Comparison of ENCODE assay signal across 13 cellular contexts in genomic region chr19:4305253-4305612, GRCh38. TPM values are rescaled to one million over a fixed set of nuclear protein-coding genes. Genes with fewer than 3 reads are reported as not detected.
A peak's percentile ranks its signal among the peaks of the same experiment; 100 is the strongest.
DNase-seq lines count a peak whose midpoint lies in the region; ATAC-seq and TF ChIP-seq lines count a peak whose summit lies in the region.
"Had no signal": no experiment of that assay in that cellular context is flagged by ENCODE, and none has a peak within 500 bp of the region (broad histone marks: within the 10 kb centered on the region; RNA-seq: fewer than 3 reads in every experiment).

No MANE protein-coding gene starts in this region.

- H3K4me3 ChIP-seq in endodermal cell (ENCODE audit: low read length) = no peak overlapping the region
- H3K4me3 ChIP-seq in skeletal muscle cell (ENCODE audit: low read depth, low read length) = peak overlapping the region; percentile 46
- H3K4me3 ChIP-seq: gastrocnemius medialis had no signal

- no peak for TF ChIP-seq CTCF in endodermal cell (conservative IDR thresholded peaks at IDR 0.05)

- H3K4me1 ChIP-seq in endodermal cell (ENCODE audit: control insufficient read depth, insufficient read depth, low read length) = no peaks in the 10 kb centered on the region
- H3K4me1 ChIP-seq: gastrocnemius medialis had no signal

- H3K27ac Mint-ChIP-seq in activated CD8-positive, alpha-beta memory T cell treated with anti-CD3 and anti-CD28 coated beads, Interleukin-2, amount 10 ng/mL, durations not matched to agents 7 days and 5 days = no peak overlapping the region
- no peak overlapping the region for H3K27ac Mint-ChIP-seq in endodermal cell

- H3K36me3 ChIP-seq in endodermal cell (ENCODE audit: control insufficient read depth, insufficient read depth, low read length) = no peaks in the 10 kb centered on the region
- H3K36me3 ChIP-seq: gastrocnemius medialis had no signal

- no peaks in the 10 kb centered on the region for H3K9me3 Mint-ChIP-seq in activated CD8-positive, alpha-beta memory T cell treated with anti-CD3 and anti-CD28 coated beads, Interleukin-2, amount 10 ng/mL, durations not matched to agents 7 days and 5 days (ENCODE audit: low read depth)
- H3K9me3 Mint-ChIP-seq in endodermal cell = no peaks in the 10 kb centered on the region

- H3K9me3 ChIP-seq in endodermal cell (ENCODE audit: control insufficient read depth, low read length) = no peaks in the 10 kb centered on the region
- H3K9me3 ChIP-seq: gastrocnemius medialis had no signal

- CTCF ChIA-PET in activated CD8-positive, alpha-beta memory T cell treated with anti-CD3 and anti-CD28 coated beads, Interleukin-2, amount 10 ng/mL, durations not matched to agents 7 days and 5 days (lab: Charles Lee) = interaction anchor here (1.6 to 1.8 kb wide), 2 partner anchors 33 to 38 kb away, joined by 4 to 8 read pairs; partner anchors contain the start of gene STAP2

- no peak for ATAC-seq in activated CD8-positive, alpha-beta memory T cell treated with anti-CD3 and anti-CD28 coated beads, Interleukin-2, amount 10 ng/mL, durations not matched to agents 7 days and 5 days
- ATAC-seq in SK-N-SH treated with all-trans-retinoic acid at 6 μM for 48 hours = no peak
- ATAC-seq in HG03442 (IDR thresholded peaks at IDR 0.05; ENCODE audit: unreplicated experiment) = no peak
- no peak for ATAC-seq in GM18861 (IDR thresholded peaks at IDR 0.05; ENCODE audit: unreplicated experiment)
- ATAC-seq: gastrocnemius medialis, left colon had no signal

- no peak for DNase-seq in activated CD8-positive, alpha-beta memory T cell treated with anti-CD3 and anti-CD28 coated beads, Interleukin-2, amount 10 ng/mL, durations not matched to agents 7 days and 5 days
- no peak for DNase-seq in activated CD8-positive, alpha-beta memory T cell treated with anti-CD3 and anti-CD28 coated beads for 24 hours
- peak; percentile 60 for DNase-seq in endodermal cell
- no peak for DNase-seq in skeletal muscle cell (ENCODE audit: low read depth)
- no peak for DNase-seq in epidermal melanocyte (ENCODE audit: insufficient read length, low spot score)
- DNase-seq: AML-193; effector CD8-positive, alpha-beta T cell; gastrocnemius medialis; left colon; NCI-H2081 treated with DMSO at 0.1 percent for 48 hours had no signal

- peak overlapping the region; percentile 48 for H3K4me3 Mint-ChIP-seq in activated CD8-positive, alpha-beta memory T cell treated with anti-CD3 and anti-CD28 coated beads, Interleukin-2, amount 10 ng/mL, durations not matched to agents 7 days and 5 days
- H3K4me3 Mint-ChIP-seq in endodermal cell = peak overlapping the region; percentile 51

- H3K27me3 Mint-ChIP-seq in activated CD8-positive, alpha-beta memory T cell treated with anti-CD3 and anti-CD28 coated beads, Interleukin-2, amount 10 ng/mL, durations not matched to agents 7 days and 5 days = no peaks in the 10 kb centered on the region
- H3K27me3 Mint-ChIP-seq in endodermal cell (ENCODE audit: insufficient read depth) = no peaks in the 10 kb centered on the region

- H3K36me3 Mint-ChIP-seq in activated CD8-positive, alpha-beta memory T cell treated with anti-CD3 and anti-CD28 coated beads, Interleukin-2, amount 10 ng/mL, durations not matched to agents 7 days and 5 days = no peaks in the 10 kb centered on the region
- peaks cover 19% of the 10 kb centered on the region for H3K36me3 Mint-ChIP-seq in endodermal cell (ENCODE audit: low read depth)

- WGBS in endodermal cell (ENCODE audit: insufficient coverage in 1 of 2, insufficient read length in 1 of 2), 2 experiments = 82 to 98% methylated on average over 6 to 8 of the region's 8 CpGs

- H3K27me3 ChIP-seq in endodermal cell (ENCODE audit: control insufficient read depth, insufficient read depth, low read length, poor library complexity, severe bottlenecking) = no peaks in the 10 kb centered on the region

- H3K9ac ChIP-seq in endodermal cell (ENCODE audit: extremely low read depth, low read length, poor library complexity, severe bottlenecking) = no peak overlapping the region

- peaks cover 34% of the 10 kb centered on the region for H3K4me1 Mint-ChIP-seq in activated CD8-positive, alpha-beta memory T cell treated with anti-CD3 and anti-CD28 coated beads, Interleukin-2, amount 10 ng/mL, durations not matched to agents 7 days and 5 days
- peaks cover 6% of the 10 kb centered on the region for H3K4me1 Mint-ChIP-seq in endodermal cell

- no peak overlapping the region for H3K27ac ChIP-seq in endodermal cell (ENCODE audit: low read depth, low read length)
- H3K27ac ChIP-seq: gastrocnemius medialis had no signal

TF ChIP-seq in SK-N-SH treated with all-trans-retinoic acid at 6 μM for 48 hours, 23 proteins besides CTCF, POLR2A, EP300 and RAD21:
- TF ChIP-seq POU6F1 (CRISPR knock-in tag; IDR thresholded peaks at IDR 0.05; ENCODE audit: borderline replicate concordance, low read depth) = no peak
- 0 out of 2 replicates have a peak, but pooled peaks have one; percentile 25 for TF ChIP-seq ZNF70 (CRISPR knock-in tag; IDR thresholded peaks at IDR 0.05)

RNA-seq across cellular contexts. Expression of gene FSD1, which starts 0.8 kb away (rescaled TPM):
- total RNA-seq in activated CD8-positive, alpha-beta memory T cell treated with anti-CD3 and anti-CD28 coated beads, Interleukin-2, amount 10 ng/mL, durations not matched to agents 7 days and 5 days = 10 to 100 TPM; 24.7 to 30.6 TPM
- 10 to 100 TPM; 33.3 to 37.9 TPM for total RNA-seq in endodermal cell
- polyA plus RNA-seq in endodermal cell (2013, experiment 1 of 2) = 66.1 TPM
- 53.5 TPM for polyA plus RNA-seq in endodermal cell (2013, experiment 2 of 2)
- total RNA-seq: gastrocnemius medialis had no signal

RNA-seq across cellular contexts. Expression of gene TMIGD2, which starts 3.0 kb away (rescaled TPM):
- total RNA-seq in activated CD8-positive, alpha-beta memory T cell treated with anti-CD3 and anti-CD28 coated beads, Interleukin-2, amount 10 ng/mL, durations not matched to agents 7 days and 5 days = 10 to 100 TPM; 29.8 to 40.7 TPM
- under 1 TPM; 0.58 to 0.70 TPM for total RNA-seq in endodermal cell
- polyA plus RNA-seq in endodermal cell (2013, experiment 1 of 2) = 0.93 TPM
- 0.87 TPM for polyA plus RNA-seq in endodermal cell (2013, experiment 2 of 2)
- total RNA-seq: gastrocnemius medialis had no signal

RNA-seq across cellular contexts. Expression of gene SHD, which starts 26.2 kb away (rescaled TPM):
- total RNA-seq in activated CD8-positive, alpha-beta memory T cell treated with anti-CD3 and anti-CD28 coated beads, Interleukin-2, amount 10 ng/mL, durations not matched to agents 7 days and 5 days = not detected
- total RNA-seq in endodermal cell = 1 to 10 TPM; 2.8 to 6.6 TPM
- polyA plus RNA-seq in endodermal cell (2013, experiment 1 of 2) = 10.1 TPM
- polyA plus RNA-seq in endodermal cell (2013, experiment 2 of 2) = 9.9 TPM

RNA-seq across cellular contexts. Expression of gene STAP2, which starts 33.4 kb away (rescaled TPM):
- total RNA-seq in activated CD8-positive, alpha-beta memory T cell treated with anti-CD3 and anti-CD28 coated beads, Interleukin-2, amount 10 ng/mL, durations not matched to agents 7 days and 5 days = 1 to 10 TPM; 8.8 to 9.6 TPM
- 10 to 100 TPM; 12.7 to 13.3 TPM for total RNA-seq in endodermal cell
- polyA plus RNA-seq in endodermal cell (2013, experiment 1 of 2) = 10.3 TPM
- 9.6 TPM for polyA plus RNA-seq in endodermal cell (2013, experiment 2 of 2)

RNA-seq across cellular contexts. Expression of gene MPND, which starts 38.1 kb away (rescaled TPM):
- 10 to 100 TPM; 24.1 to 25.4 TPM for total RNA-seq in activated CD8-positive, alpha-beta memory T cell treated with anti-CD3 and anti-CD28 coated beads, Interleukin-2, amount 10 ng/mL, durations not matched to agents 7 days and 5 days
- total RNA-seq in endodermal cell = 10 to 100 TPM; 51.5 to 55.9 TPM
- polyA plus RNA-seq in endodermal cell (2013, experiment 1 of 2) = 32.8 TPM
- polyA plus RNA-seq in endodermal cell (2013, experiment 2 of 2) = 30.6 TPM

Comparison
In these comparisons a context has a peak if more than half of its experiments do, and no peak if none do; other contexts are left out.
1. RNA of gene TMIGD2, which starts 3.0 kb away (total RNA-seq): 29.8 to 40.7 TPM in activated CD8-positive, alpha-beta memory T cell treated with anti-CD3 and anti-CD28 coated beads, Interleukin-2, amount 10 ng/mL, durations not matched to agents 7 days and 5 days; 0.58 to 0.70 TPM in endodermal cell; every median in the first group is over 10 times any median in the second.